ENCODE assay signal across 9 cellular contexts in the genomic region with DNA sequence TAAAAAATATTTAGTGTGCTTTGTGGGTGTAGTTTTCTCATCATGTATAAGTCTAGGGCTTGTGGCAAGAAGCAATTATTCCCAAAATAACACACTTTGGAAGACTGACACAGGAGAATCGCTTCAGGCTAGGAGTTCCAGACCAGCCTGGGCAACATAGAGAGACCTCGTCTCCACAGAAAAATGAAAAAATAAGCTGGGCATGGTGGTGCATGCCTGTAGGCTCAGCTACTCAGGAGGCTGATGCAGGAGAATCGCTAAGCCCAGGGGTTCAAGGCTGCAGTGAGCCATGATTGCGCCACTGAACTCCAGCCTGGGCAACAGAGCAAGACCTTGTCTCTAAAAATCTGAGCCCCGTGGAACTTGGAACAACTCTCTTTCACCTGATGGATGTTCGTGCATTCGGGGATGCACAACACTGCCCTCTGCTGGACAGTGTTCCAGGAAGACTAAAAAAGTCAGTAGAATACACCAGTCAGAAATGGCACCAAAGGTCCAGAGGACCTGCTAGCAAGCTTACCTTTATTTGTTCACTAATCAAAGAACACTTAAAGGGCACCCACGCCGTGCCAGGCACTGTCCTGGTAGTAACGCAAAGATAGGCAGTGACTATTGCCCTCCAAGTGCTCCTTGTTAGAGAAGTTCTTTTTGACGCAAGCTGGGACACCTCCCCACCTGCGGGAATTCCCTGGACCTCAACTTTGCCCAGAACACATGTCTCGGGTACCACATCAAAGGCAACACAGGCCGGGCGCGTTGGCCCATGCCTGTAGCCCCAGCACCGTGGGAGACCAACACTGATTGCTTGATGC.
DNase-seq lines count a peak whose midpoint lies in the region; ATAC-seq, FAIRE-seq and TF ChIP-seq lines count a peak whose summit lies in the region.
"Had no signal": no experiment of that assay in that cellular context is flagged by ENCODE, and none has a peak within 500 bp of the region (broad histone marks: within the 10 kb centered on the region; RNA-seq: fewer than 3 reads in every experiment).

No MANE protein-coding gene starts in this region.

- no peak overlapping the region for H3K4me3 Mint-ChIP-seq in astrocyte (ENCODE audit: unreplicated experiment)

- peaks cover 7% of the 10 kb centered on the region for H3K9me3 Mint-ChIP-seq in astrocyte (ENCODE audit: unreplicated experiment)

- no peaks in the 10 kb centered on the region for H3K27me3 ChIP-seq in astrocyte (ENCODE audit: insufficient read depth, low read length)

- H3K36me3 ChIP-seq in astrocyte (ENCODE audit: insufficient read depth, low read length), result no peaks in the 10 kb centered on the region

- no peaks in the 10 kb centered on the region for H3K36me3 Mint-ChIP-seq in astrocyte (ENCODE audit: low read depth, unreplicated experiment)

- no peak overlapping the region for H3K9ac ChIP-seq in astrocyte (ENCODE audit: low read length)

- H3K9me3 ChIP-seq in astrocyte (ENCODE audit: insufficient read depth, low read depth, low read length), result no peaks in the 10 kb centered on the region

- no peak overlapping the region for H2AFZ ChIP-seq in astrocyte (ENCODE audit: low read depth, low read length)

- in situ Hi-C loops in SK-MEL-5 (cut with HindIII; ENCODE audit: low pct_unique_long_range_greater_than_20kb, low sequenced_read_pairs), result no loop called here

- no peak overlapping the region for H3K27ac ChIP-seq in astrocyte (ENCODE audit: low read depth, low read length)

- H4K20me1 ChIP-seq in astrocyte (ENCODE audit: insufficient read depth, low read length), result no peaks in the 10 kb centered on the region

- H3K79me2 ChIP-seq in astrocyte (ENCODE audit: insufficient read depth, low read length), result no peaks in the 10 kb centered on the region

- peak; percentile 58 to 78 for DNase-seq in NCI-H524 (lab: John Stamatoyannopoulos, UW)
- no peak for DNase-seq in NCI-H524 treated with DMSO at 0.1 percent for 48 hours (lab: John Stamatoyannopoulos, UW)
- DNase-seq in Kasumi-1 (lab: John Stamatoyannopoulos, UW), result peak; percentile 12 to 36
- DNase-seq in SK-MEL-5 (ENCODE audit: low read depth, low spot score), result peak; percentile 88
- DNase-seq in astrocyte (ENCODE audit: low read depth), result peak; percentile 7
- DNase-seq in hypothalamus (lab: John Stamatoyannopoulos, UW), result peak in 46 of 51 donors; percentile 0 to 77 (median 30)
- peak; percentile 10 to 44 (median 29) for DNase-seq in stimulated activated CD4-positive, alpha-beta T cell treated with anti-CD3 and anti-CD28 coated beads, Interleukin-12 subunit alpha, Interleukin-12 subunit beta, amount 100 ng/mL, for 48 hours (ENCODE audit: low read depth in 2 of 3, low spot score in 1 of 3)

- TF ChIP-seq CTCF in astrocyte (IDR thresholded peaks at IDR 0.05; ENCODE audit: insufficient read depth, low read depth, low read length), result peak; percentile 56

- no peaks in the 10 kb centered on the region for H3K4me1 ChIP-seq in astrocyte (ENCODE audit: insufficient read depth, low read length)

- no peak overlapping the region for H3K4me3 ChIP-seq in astrocyte (ENCODE audit: insufficient read depth, low read depth, low read length)

- no peak overlapping the region for H3K4me2 ChIP-seq in astrocyte (ENCODE audit: low read length)

- H3K4me1 Mint-ChIP-seq in astrocyte (ENCODE audit: low read depth, unreplicated experiment), result no peaks in the 10 kb centered on the region

- H3K27ac Mint-ChIP-seq in astrocyte (ENCODE audit: unreplicated experiment), result no peak overlapping the region

- ATAC-seq in HG03045 (IDR thresholded peaks at IDR 0.05; ENCODE audit: unreplicated experiment), result no peak

- FAIRE-seq in astrocyte (lab: Jason Lieb, UNC), result no peak
- FAIRE-seq: G401.6 had no signal

- H3K27me3 Mint-ChIP-seq in astrocyte (ENCODE audit: low read depth, unreplicated experiment), result peaks cover 6% of the 10 kb centered on the region
